9 cellular contexts compared by ENCODE assay signal in genomic region chr13:111474136-111475002, GRCh38.
A peak's percentile ranks its signal among the peaks of the same experiment; 100 is the strongest.
DNase-seq lines count a peak whose midpoint lies in the region; ATAC-seq and TF ChIP-seq lines count a peak whose summit lies in the region.
"Had no signal": no experiment of that assay in that cellular context is flagged by ENCODE, and none has a peak within 500 bp of the region (broad histone marks: within the 10 kb centered on the region; RNA-seq: fewer than 3 reads in every experiment).

No MANE protein-coding gene starts in this region.

- no peak for TF ChIP-seq POLR2A in GM18505 (IDR thresholded peaks at IDR 0.05; ENCODE audit: borderline replicate concordance, extremely low read depth, insufficient read depth, insufficient read length)

- ATAC-seq in HG03442 (IDR thresholded peaks at IDR 0.05; ENCODE audit: unreplicated experiment): no peak
- ATAC-seq in GM18505 (IDR thresholded peaks at IDR 0.05; ENCODE audit: unreplicated experiment): no peak

- TF ChIP-seq CTCF in GM12873 (IDR thresholded peaks at IDR 0.05; ENCODE audit: insufficient read depth, low read depth, low read length, missing control alignments): peak; percentile 47

- DNase-seq in NCI-H1105 treated with DMSO at 0.1 percent for 48 hours (lab: John Stamatoyannopoulos, UW) (peak; percentile 87), SW480 (ENCODE audit: low spot score) (peak; percentile 63), glomerular endothelial cell (ENCODE audit: extremely low read depth, low read depth, low spot score) (peak; percentile 9), renal cortical epithelial cell (ENCODE audit: low read depth) (peak; percentile 38)
- DNase-seq in stimulated activated CD4-positive, alpha-beta T cell treated with anti-CD3 and anti-CD28 coated beads, Interleukin-4, amount 100 ng/mL, for 1 hour: no peak
- DNase-seq: activated B cell treated with CpG ODN at 0.5 μM for 24 hours had no signal
